Comparison of ENCODE assay signal across 8 cellular contexts in the genomic region with DNA sequence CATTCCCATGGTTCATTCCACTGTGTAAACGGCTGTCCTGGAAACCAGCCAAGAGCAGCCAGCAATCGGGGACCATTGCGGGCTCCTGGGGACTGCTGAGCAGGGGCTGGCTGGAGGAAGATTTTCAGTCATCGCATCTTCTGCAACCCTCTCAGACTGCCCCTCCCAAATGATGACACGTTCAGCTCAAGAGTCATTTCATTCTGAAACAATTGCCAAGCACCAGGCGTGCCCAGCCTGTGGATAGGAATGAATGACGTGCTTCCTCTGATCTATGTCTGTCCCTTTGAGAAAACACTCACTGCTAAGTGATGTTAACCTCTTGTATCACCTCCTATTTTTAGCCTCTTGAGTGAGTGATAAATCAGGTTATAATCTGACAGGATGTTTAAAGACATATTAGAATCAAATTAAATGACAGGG.
DNase-seq lines count a peak whose midpoint lies in the region; ATAC-seq lines count a peak whose summit lies in the region.

No MANE protein-coding gene starts in this region.

- no peaks in the 10 kb centered on the region for H3K36me3 Mint-ChIP-seq in activated T-cell treated with anti-CD3 and anti-CD28 coated beads, Interleukin-2, amount 50 U/mL, for 24 hours (ENCODE audit: low read depth)

- intact Hi-C loops in left cardiac atrium (cut with DNase I) = no loop called here

- H3K9me3 Mint-ChIP-seq in activated T-cell treated with anti-CD3 and anti-CD28 coated beads, Interleukin-2, amount 50 U/mL, for 24 hours = no peaks in the 10 kb centered on the region

- peak; percentile 58 for DNase-seq in NCI-H345 (lab: John Stamatoyannopoulos, UW)
- peak; percentile 56 for DNase-seq in activated T-cell treated with anti-CD3 and anti-CD28 coated beads, Interleukin-2, amount 50 U/mL, for 24 hours
- DNase-seq in left cardiac atrium = peak; percentile 84
- peak; percentile 33 for DNase-seq in stimulated activated CD8-positive, alpha-beta memory T cell treated with anti-CD3 and anti-CD28 coated beads, Interleukin-12 subunit alpha, Interleukin-12 subunit beta, amount 100 ng/mL, for 24 hours (ENCODE audit: extremely low read depth)
- DNase-seq in NCI-H1092 (lab: John Stamatoyannopoulos, UW) = no peak

- H3K27ac Mint-ChIP-seq in activated T-cell treated with anti-CD3 and anti-CD28 coated beads, Interleukin-2, amount 50 U/mL, for 24 hours = peak overlapping the region; percentile 85

- H3K4me3 Mint-ChIP-seq in activated T-cell treated with anti-CD3 and anti-CD28 coated beads, Interleukin-2, amount 50 U/mL, for 24 hours = no peak overlapping the region

- peaks cover 40% of the 10 kb centered on the region for H3K4me1 Mint-ChIP-seq in activated T-cell treated with anti-CD3 and anti-CD28 coated beads, Interleukin-2, amount 50 U/mL, for 24 hours (ENCODE audit: low read depth)

- H3K27me3 Mint-ChIP-seq in activated T-cell treated with anti-CD3 and anti-CD28 coated beads, Interleukin-2, amount 50 U/mL, for 24 hours = peaks cover 2% of the 10 kb centered on the region

- ATAC-seq in GM18511 (IDR thresholded peaks at IDR 0.05; ENCODE audit: unreplicated experiment) (peak; percentile 65), left cardiac atrium (peak; percentile 94 to 96), GM21528 (IDR thresholded peaks at IDR 0.05; ENCODE audit: low FRiP score, unreplicated experiment) (no peak), GM21723 (IDR thresholded peaks at IDR 0.05; ENCODE audit: unreplicated experiment) (no peak)

Comparison
In these comparisons a context has a peak if more than half of its experiments do, and no peak if none do; other contexts are left out.
1. ATAC-seq: peak in GM18511 (single experiment) and left cardiac atrium (2 of 2); none in GM21528 (single experiment) and GM21723 (single experiment).